ENCODE assay signal across 28 cellular contexts in the genomic region with DNA sequence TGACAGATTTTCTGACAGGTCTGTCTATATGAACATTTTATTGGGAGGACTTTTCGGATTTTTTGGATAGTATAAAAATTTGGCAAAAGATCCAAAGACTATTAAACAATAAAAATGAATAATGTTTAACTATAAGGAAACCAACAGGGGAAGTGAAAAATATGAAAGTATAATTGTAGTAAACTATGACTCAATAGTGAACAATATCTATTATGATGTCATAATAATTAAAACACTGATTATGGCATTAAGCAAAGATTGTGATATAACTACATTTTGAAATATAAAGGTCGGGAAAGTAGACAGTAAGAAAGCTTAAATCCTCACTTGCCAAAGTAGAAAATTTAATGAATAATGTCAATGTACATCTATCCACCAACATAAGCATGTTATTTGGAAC. TPM values are rescaled to one million over a fixed set of nuclear protein-coding genes. Genes with fewer than 3 reads are reported as not detected.
A peak's percentile ranks its signal among the peaks of the same experiment; 100 is the strongest.
DNase-seq lines count a peak whose midpoint lies in the region; ATAC-seq, FAIRE-seq and TF ChIP-seq lines count a peak whose summit lies in the region.
"Had no signal": no experiment of that assay in that cellular context is flagged by ENCODE, and none has a peak within 500 bp of the region (broad histone marks: within the 10 kb centered on the region; RNA-seq: fewer than 3 reads in every experiment).

No MANE protein-coding gene starts in this region.

- H4K20me1 ChIP-seq in HepG2 (ENCODE audit: insufficient read depth, low read length): no peaks in the 10 kb centered on the region
- no peaks in the 10 kb centered on the region for H4K20me1 ChIP-seq in OCI-LY3 (ENCODE audit: insufficient read depth, low read length)
- H4K20me1 ChIP-seq: BLaER1 had no signal

- intact Hi-C loops in HepG2 (cut with micrococcal nuclease; ENCODE audit: unreplicated experiment) (no loop called here), right lobe of liver (cut with DNase I) (no loop called here)

- H3K79me2 ChIP-seq in HepG2 (ENCODE audit: insufficient read depth, low read length): no peaks in the 10 kb centered on the region
- H3K79me2 ChIP-seq in OCI-LY3 (ENCODE audit: low read length): no peaks in the 10 kb centered on the region

- in situ Hi-C loops in HepG2 (cut with HindIII; ENCODE audit: extremely low pct_ligation_motif_present, low pct_unique_long_range_greater_than_20kb): no loop called here

- no peak overlapping the region for H3K27ac ChIP-seq in HepG2 (ENCODE audit: extremely low read length, insufficient read depth, low read length)
- no peak overlapping the region for H3K27ac ChIP-seq in right lobe of liver
- peak overlapping the region; percentile 97 for H3K27ac ChIP-seq in OCI-LY3 (ENCODE audit: low read length)
- H3K27ac ChIP-seq: 22Rv1, A549, BLaER1 had no signal

- no peak for TF ChIP-seq EP300 in HepG2 (IDR thresholded peaks at IDR 0.05; ENCODE audit: low read depth in 2 of 2, low read length in 2 of 2)
- TF ChIP-seq EP300 in HepG2 (CRISPR knock-in tag; IDR thresholded peaks at IDR 0.05; ENCODE audit: borderline replicate concordance): no peak

- CTCF ChIA-PET in HepG2 (lab: Yijun Ruan, JAX; ENCODE audit: low intra/inter-chr PET ratio, low total read pairs): no interaction called here

- H3K4me2 ChIP-seq in HepG2 (ENCODE audit: low read depth, low read length) (no peak overlapping the region), OCI-LY3 (ENCODE audit: low read length) (0 out of 2 replicates have a peak overlapping the region, but pooled peaks have one; percentile 0)
- H3K4me2 ChIP-seq: A549, BLaER1 had no signal

- FAIRE-seq in HepG2 (lab: Jason Lieb, UNC): no peak
- FAIRE-seq: A549, GM12892, GM18507 had no signal

- WGBS in HepG2 (ENCODE audit: low lambda C conversion rate): 2% methylated on average over 2 of the region's 2 CpGs
- 43% methylated on average over 2 of the region's 2 CpGs for WGBS in right lobe of liver (ENCODE audit: insufficient coverage, low coverage, low lambda C conversion rate, missing lambda C conversion rate)

- H3K36me3 ChIP-seq in HepG2 (replicated peaks in 1 of 2; ENCODE audit: control insufficient read depth in 1 of 2, insufficient read depth in 2 of 2, low read length in 2 of 2): no peaks in the 10 kb centered on the region
- no peaks in the 10 kb centered on the region for H3K36me3 ChIP-seq in right lobe of liver
- H3K36me3 ChIP-seq in OCI-LY3 (replicated peaks; ENCODE audit: low read depth, low read length): peaks cover 56% of the 10 kb centered on the region
- H3K36me3 ChIP-seq: BE2C, BLaER1 had no signal

- H3K9me3 ChIP-seq in HepG2 (ENCODE audit: low read length) (peaks cover 97% of the 10 kb centered on the region), right lobe of liver (no peaks in the 10 kb centered on the region), OCI-LY3 (ENCODE audit: insufficient read depth, low read length) (peaks cover 19% of the 10 kb centered on the region; the same call in 1 of the 2 replicates)
- H3K9me3 ChIP-seq: BE2C, BLaER1 had no signal

- POLR2A ChIA-PET in HepG2 (lab: Yijun Ruan, JAX): no interaction called here

- BruUV-seq in HepG2 (replicated peaks; lab: Mats Ljungman, UMichigan): no TSS peak

- H3K4me1 ChIP-seq in HepG2 (ENCODE audit: insufficient read depth, low read length): no peaks in the 10 kb centered on the region
- no peaks in the 10 kb centered on the region for H3K4me1 ChIP-seq in right lobe of liver
- peaks cover 78% of the 10 kb centered on the region for H3K4me1 ChIP-seq in OCI-LY3 (ENCODE audit: low read length)
- H3K4me1 ChIP-seq: A549, BE2C, BLaER1 had no signal

- TF ChIP-seq POLR2A in HepG2 (IDR thresholded peaks at IDR 0.05; ENCODE audit: insufficient read depth in 1 of 2, low read depth in 2 of 2, low read length in 2 of 2): no peak
- no peak for TF ChIP-seq POLR2A in right lobe of liver (IDR thresholded peaks at IDR 0.05)

- no peak overlapping the region for H2AFZ ChIP-seq in HepG2 (ENCODE audit: low read length)
- no peak overlapping the region for H2AFZ ChIP-seq in OCI-LY3 (ENCODE audit: low read depth, low read length)

- H3K4me3 ChIP-seq in HepG2 (replicated peaks in 1 of 3; ENCODE audit: insufficient read depth in 1 of 3, low read depth in 2 of 3, low read length in 3 of 3) (no peak overlapping the region), right lobe of liver (no peak overlapping the region), OCI-LY3 (ENCODE audit: low read length) (no peak overlapping the region)
- H3K4me3 ChIP-seq: A549, BLaER1 had no signal

- H3K9ac ChIP-seq in HepG2 (ENCODE audit: insufficient read depth, low read depth, low read length) (no peak overlapping the region), OCI-LY3 (ENCODE audit: low read length) (peak overlapping the region; percentile 61)
- H3K9ac ChIP-seq: BLaER1 had no signal

- TF ChIP-seq RAD21 in HepG2 (CRISPR knock-in tag; IDR thresholded peaks at IDR 0.05): no peak

- no peak for TF ChIP-seq CTCF in HepG2 (CRISPR knock-in tag; IDR thresholded peaks at IDR 0.05)
- TF ChIP-seq CTCF in right lobe of liver (IDR thresholded peaks at IDR 0.05): no peak
- no peak for TF ChIP-seq CTCF in OCI-LY3 (IDR thresholded peaks at IDR 0.05; ENCODE audit: low read depth, low read length)

- H3K27me3 ChIP-seq in HepG2 (ENCODE audit: control insufficient read depth in 1 of 2, insufficient read depth in 2 of 2, low read length in 2 of 2) (no peaks in the 10 kb centered on the region), right lobe of liver (no peaks in the 10 kb centered on the region), OCI-LY3 (ENCODE audit: low read depth, low read length) (no peaks in the 10 kb centered on the region)
- H3K27me3 ChIP-seq: BE2C, BLaER1 had no signal

- DNase-seq in HepG2 (ENCODE audit: low spot score): no peak
- DNase-seq in right lobe of liver: no peak
- no peak for DNase-seq in NCI-H510A treated with DMSO at 0.1 percent for 48 hours (lab: John Stamatoyannopoulos, UW)
- DNase-seq in NK-92 (lab: John Stamatoyannopoulos, UW; ENCODE audit: unreplicated experiment): no peak
- DNase-seq: BE2C; C1 segment of cervical spinal cord; CD4-positive, alpha-beta memory T cell; CD4-positive, CD25-positive, alpha-beta regulatory T cell; CD8-positive, alpha-beta memory T cell; COR-L47; DMS 273 treated with DMSO at 0.1 percent for 48 hours; DMS153; DMS53; DMS79; DND-41; EL; GF-D8 had no signal

- ATAC-seq in HepG2: no peak
- ATAC-seq in right lobe of liver: no peak
- ATAC-seq: A549 had no signal

TF ChIP-seq in HepG2, 621 proteins besides CTCF, POLR2A, EP300 and RAD21:
- TF ChIP-seq CREB1 (IDR thresholded peaks at IDR 0.05) (peak; percentile 22; the same call in 1 of the 2 replicates), CREB1 (CRISPR knock-in tag; IDR thresholded peaks at IDR 0.05) (no peak), ZNF101 (CRISPR knock-in tag; IDR thresholded peaks at IDR 0.05; ENCODE audit: borderline replicate concordance, low read depth) (no peak), ZNF891 (CRISPR knock-in tag; IDR thresholded peaks at IDR 0.05) (no peak), ZNF709 (CRISPR knock-in tag; IDR thresholded peaks at IDR 0.05) (no peak), ZNF792 (CRISPR knock-in tag; IDR thresholded peaks at IDR 0.05) (no peak), ZSCAN22 (CRISPR knock-in tag; IDR thresholded peaks at IDR 0.05) (no peak), ATF7 (IDR thresholded peaks at IDR 0.05) (peak; percentile 87), ATF7 (CRISPR knock-in tag; IDR thresholded peaks at IDR 0.05) (no peak), NCOA5 (CRISPR knock-in tag; IDR thresholded peaks at IDR 0.05) (no peak), ZNF552 (CRISPR knock-in tag; IDR thresholded peaks at IDR 0.05; ENCODE audit: borderline replicate concordance) (no peak), ZNF546 (CRISPR knock-in tag; conservative IDR thresholded peaks at IDR 0.05) (no peak)
- TF ChIP-seq, protein P1, sequence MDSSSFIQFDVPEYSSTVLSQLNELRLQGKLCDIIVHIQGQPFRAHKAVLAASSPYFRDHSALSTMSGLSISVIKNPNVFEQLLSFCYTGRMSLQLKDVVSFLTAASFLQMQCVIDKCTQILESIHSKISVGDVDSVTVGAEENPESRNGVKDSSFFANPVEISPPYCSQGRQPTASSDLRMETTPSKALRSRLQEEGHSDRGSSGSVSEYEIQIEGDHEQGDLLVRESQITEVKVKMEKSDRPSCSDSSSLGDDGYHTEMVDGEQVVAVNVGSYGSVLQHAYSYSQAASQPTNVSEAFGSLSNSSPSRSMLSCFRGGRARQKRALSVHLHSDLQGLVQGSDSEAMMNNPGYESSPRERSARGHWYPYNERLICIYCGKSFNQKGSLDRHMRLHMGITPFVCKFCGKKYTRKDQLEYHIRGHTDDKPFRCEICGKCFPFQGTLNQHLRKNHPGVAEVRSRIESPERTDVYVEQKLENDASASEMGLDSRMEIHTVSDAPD (CRISPR knock-in tag; IDR thresholded peaks at IDR 0.05): no peak

RNA-seq across cellular contexts. Expression of a gene that starts 44.3 kb away (rescaled TPM):
- total RNA-seq in HepG2 (2016; rRNA removed; fragmentation: Illumina TruSeq; extraction: Trizol) (not detected in 2 replicates), right lobe of liver (not detected)
- not detected in 2 replicates for total RNA-seq in HepG2 (2016; cell fraction: cytosol; rRNA removed; fragmentation: Illumina TruSeq; extraction: Trizol; ENCODE audit: low read depth)
- total RNA-seq in HepG2 (2016; cell fraction: insoluble cytoplasmic fraction; rRNA removed; fragmentation: Illumina TruSeq; extraction: Trizol): not detected in 2 replicates
- total RNA-seq in HepG2 (2016; cell fraction: membrane; rRNA removed; fragmentation: Illumina TruSeq; extraction: Trizol): not detected in 2 replicates
- total RNA-seq in HepG2 (2016; cell fraction: nucleus; rRNA removed; fragmentation: Illumina TruSeq; extraction: Trizol): not detected in 2 replicates
- polyA plus RNA-seq in HepG2 (2011; rRNA removed): not detected in 2 replicates
- not detected in 2 replicates for polyA plus RNA-seq in HepG2 (2011; cell fraction: cytosol; rRNA removed)
- polyA plus RNA-seq in HepG2 (2011; cell fraction: nucleus; rRNA removed): not detected in 2 replicates
- not detected in 2 replicates for polyA plus RNA-seq in HepG2 (2012)
- not detected in 2 replicates for polyA plus RNA-seq in HepG2 (2016; cell fraction: cytosol; fragmentation: Illumina TruSeq; extraction: Trizol; ENCODE audit: low read depth)
- polyA plus RNA-seq in HepG2 (2016; cell fraction: insoluble cytoplasmic fraction; fragmentation: Illumina TruSeq; extraction: Trizol; ENCODE audit: low read depth): not detected in 2 replicates
- not detected in 2 replicates for polyA plus RNA-seq in HepG2 (2016; cell fraction: membrane; fragmentation: Illumina TruSeq; extraction: Trizol; ENCODE audit: low read depth)
- polyA plus RNA-seq in HepG2 (2016; cell fraction: nucleus; fragmentation: Illumina TruSeq; extraction: Trizol; ENCODE audit: insufficient read depth, low read depth): not detected in 2 replicates
- polyA minus RNA-seq in HepG2 (2011; rRNA and poly(A)+ RNA removed; ENCODE audit: low replicate concordance): not detected in 2 replicates
- polyA minus RNA-seq in HepG2 (2011; cell fraction: cytosol; rRNA and poly(A)+ RNA removed): not detected in 2 replicates
- polyA minus RNA-seq in HepG2 (2011; cell fraction: nucleus; rRNA and poly(A)+ RNA removed): not detected in 2 replicates
- total RNA-seq: A172; CD4-positive, alpha-beta memory T cell; CD4-positive, CD25-positive, alpha-beta regulatory T cell; CD8-positive, alpha-beta memory T cell; Daoy; G401 had no signal
- polyA plus RNA-seq: A549; AG04450; CD14-positive monocyte; CD4-positive, alpha-beta memory T cell; CD4-positive, CD25-positive, alpha-beta regulatory T cell; CD8-positive, alpha-beta memory T cell had no signal
